Comparison of ENCODE assay signal across 13 cellular contexts in genomic region chr17:78557598-78558039, GRCh38. TPM values are rescaled to one million over a fixed set of nuclear protein-coding genes. Genes with fewer than 3 reads are reported as not detected.
DNase-seq lines count a peak whose midpoint lies in the region; TF ChIP-seq lines count a peak whose summit lies in the region.
"Had no signal": no experiment of that assay in that cellular context is flagged by ENCODE, and none has a peak within 500 bp of the region (broad histone marks: within the 10 kb centered on the region; RNA-seq: fewer than 3 reads in every experiment).

No MANE protein-coding gene starts in this region.

- H3K79me1 ChIP-seq in mesendoderm (ENCODE audit: low read length) = no peaks in the 10 kb centered on the region

- no CpG with 5 or more reads among the region's 2 CpGs for WGBS in mesendoderm (ENCODE audit: extremely low coverage, insufficient coverage, low lambda C conversion rate)

- H3K4ac ChIP-seq in mesendoderm (ENCODE audit: low read depth, low read length) = no peak overlapping the region

- H3K27ac ChIP-seq in mesendoderm (ENCODE audit: low read depth, low read length) = no peak overlapping the region
- H3K27ac ChIP-seq: KMS-11 had no signal

- no peaks in the 10 kb centered on the region for H3K79me2 ChIP-seq in mesendoderm (ENCODE audit: control insufficient read depth, insufficient read depth, low read length)

- H3K23ac ChIP-seq in mesendoderm (ENCODE audit: low read length) = no peak overlapping the region

- H3K4me3 ChIP-seq in astrocyte of the spinal cord (ENCODE audit: low read depth, low read length) = no peak overlapping the region
- no peak overlapping the region for H3K4me3 ChIP-seq in mesendoderm (ENCODE audit: low read length)

- in situ Hi-C loops in astrocyte of the spinal cord (cut with HindIII; ENCODE audit: low sequenced_read_pairs) = no loop called here

- H3K36me3 ChIP-seq in mesendoderm (ENCODE audit: control insufficient read depth, insufficient read depth, low read length) = no peaks in the 10 kb centered on the region

- H2AK5ac ChIP-seq in mesendoderm (ENCODE audit: low read length) = no peak overlapping the region

- DNase-seq in DMS53 treated with DMSO at 0.1 percent for 48 hours (lab: John Stamatoyannopoulos, UW; ENCODE audit: unreplicated experiment) = peak; percentile 11
- DNase-seq in NCI-H1694 treated with DMSO at 0.1 percent for 48 hours (lab: John Stamatoyannopoulos, UW) = peak; percentile 34
- DNase-seq in astrocyte of the spinal cord (ENCODE audit: low read depth, low spot score) = peak; percentile 46
- DNase-seq in mesendoderm = peak; percentile 32
- no peak for DNase-seq in GM19240 (ENCODE audit: insufficient read length, low spot score)
- no peak for DNase-seq in activated gamma-delta T cell (lab: John Stamatoyannopoulos, UW)
- DNase-seq in anterior cingulate cortex (lab: John Stamatoyannopoulos, UW) = no peak
- no peak for DNase-seq in T-helper 1 cell
- DNase-seq: effector CD4-positive, alpha-beta T cell; NCI-H510A treated with DMSO at 0.1 percent for 48 hours; nephron progenitor cell; stimulated activated naive CD8-positive, alpha-beta T cell treated with anti-CD3 and anti-CD28 coated beads, Interleukin-15, Interleukin-2, amounts not matched to agents 100 U/mL and 50 U/mL, for 24 hours had no signal

- no peak overlapping the region for H2BK120ac ChIP-seq in mesendoderm (ENCODE audit: low read depth, low read length)

- H3K4me2 ChIP-seq in mesendoderm (ENCODE audit: low read length) = no peak overlapping the region
- H3K4me2 ChIP-seq: KMS-11 had no signal

- no peak overlapping the region for H2BK15ac ChIP-seq in mesendoderm (replicated peaks; ENCODE audit: low read depth)

- H3K56ac ChIP-seq in mesendoderm (ENCODE audit: low read length) = no peak overlapping the region

- H3K27me3 ChIP-seq in mesendoderm (ENCODE audit: insufficient read depth, low read length, poor library complexity) = no peaks in the 10 kb centered on the region

- H4K5ac ChIP-seq in mesendoderm (ENCODE audit: low read length) = no peak overlapping the region

- H3K18ac ChIP-seq in mesendoderm (ENCODE audit: low read length) = no peak overlapping the region

- no peak overlapping the region for H2BK5ac ChIP-seq in mesendoderm (ENCODE audit: low read length)

- H3K4me1 ChIP-seq in mesendoderm (ENCODE audit: control insufficient read depth, low read depth, low read length) = no peaks in the 10 kb centered on the region

- TF ChIP-seq CTCF in astrocyte of the spinal cord (IDR thresholded peaks at IDR 0.05; ENCODE audit: low read depth, low read length) = no peak

- no peak overlapping the region for H3K9ac ChIP-seq in mesendoderm (ENCODE audit: low read length)
- H3K9ac ChIP-seq: KMS-11 had no signal

- H4K8ac ChIP-seq in mesendoderm (ENCODE audit: low read depth, low read length) = no peak overlapping the region

RNA-seq across cellular contexts. Expression of gene DNAH17, which starts 19.6 kb away (rescaled TPM):
- 0.69 TPM for polyA plus RNA-seq in mesendoderm (2013, experiment 1 of 2)
- polyA plus RNA-seq in mesendoderm (2013, experiment 2 of 2) = 0.55 TPM

Comparison
In these comparisons a context has a peak if more than half of its experiments do, and no peak if none do; other contexts are left out.
1. DNase-seq: peak in DMS53 treated with DMSO at 0.1 percent for 48 hours (single experiment), NCI-H1694 treated with DMSO at 0.1 percent for 48 hours (single experiment), astrocyte of the spinal cord (single experiment) and mesendoderm (single experiment); none in GM19240 (single experiment), activated gamma-delta T cell (single experiment), anterior cingulate cortex (0 of 58) and T-helper 1 cell (0 of 5).